9 cellular contexts compared by ENCODE assay signal in genomic region chr6:52815167-52816092, GRCh38. TPM values are rescaled to one million over a fixed set of nuclear protein-coding genes. Genes with fewer than 3 reads are reported as not detected.
DNase-seq lines count a peak whose midpoint lies in the region; ATAC-seq and TF ChIP-seq lines count a peak whose summit lies in the region.
"Had no signal": no experiment of that assay in that cellular context is flagged by ENCODE, and none has a peak within 500 bp of the region (broad histone marks: within the 10 kb centered on the region; RNA-seq: fewer than 3 reads in every experiment).

No MANE protein-coding gene starts in this region.

- H3K79me2 ChIP-seq in PC-9 (ENCODE audit: low read depth), result no peaks in the 10 kb centered on the region

- CTCF ChIA-PET in PC-9 (lab: Charles Lee), result interaction anchor here (0.6 kb wide), 1 partner anchor 408 kb away, joined by 4 read pairs; no protein-coding TSS in a partner anchor

- no peaks in the 10 kb centered on the region for H3K36me3 ChIP-seq in PC-9 (ENCODE audit: low read depth)

- no peak overlapping the region for H3K27ac ChIP-seq in PC-9

- H3K4me2 ChIP-seq in PC-9, result peak overlapping the region; percentile 7; the same call in 1 of the 2 replicates

- POLR2A ChIA-PET in PC-9 (lab: Charles Lee; ENCODE audit: unreplicated experiment), result no interaction called here

- H2AFZ ChIP-seq in PC-9, result no peak overlapping the region

- no peaks in the 10 kb centered on the region; the same call in 1 of the 2 replicates for H3K9me3 ChIP-seq in PC-9 (ENCODE audit: insufficient read depth, low read depth)

- ATAC-seq in GM19328 (IDR thresholded peaks at IDR 0.05; ENCODE audit: unreplicated experiment), result peak; percentile 76
- ATAC-seq in HG03565 (IDR thresholded peaks at IDR 0.05; ENCODE audit: unreplicated experiment), result peak; percentile 74

- TF ChIP-seq CTCF in PC-9 (conservative IDR thresholded peaks at IDR 0.05), result peak; percentile 75

- H3K27me3 ChIP-seq in PC-9 (ENCODE audit: insufficient read depth, low read depth), result no peaks in the 10 kb centered on the region

- no TSS peak for BruUV-seq in PC-9 (replicated peaks; lab: Mats Ljungman, UMichigan)

- H3K4me3 ChIP-seq in PC-9, result no peak overlapping the region

- H3K4me1 ChIP-seq in PC-9 (replicated peaks; ENCODE audit: insufficient read depth), result no peaks in the 10 kb centered on the region

- H3K9me2 ChIP-seq in PC-9 (ENCODE audit: insufficient read depth), result no peaks in the 10 kb centered on the region

- intact Hi-C loops in PC-9 (cut with micrococcal nuclease; ENCODE audit: unreplicated experiment), result loop anchor here (1.0 to 10.0 kb wide), 2 partner anchors 91 to 181 kb away; no protein-coding TSS in a partner anchor

- no peaks in the 10 kb centered on the region for H3F3A ChIP-seq in PC-9 (ENCODE audit: insufficient read depth, low read depth)

- peak; percentile 36 for DNase-seq in COLO668 (lab: John Stamatoyannopoulos, UW; ENCODE audit: unreplicated experiment)
- DNase-seq in PC-9, result peak; percentile 51 to 54
- peak; percentile 3 for DNase-seq in activated effector memory CD4-positive, alpha-beta T cell treated with Interleukin-2 at 50 U/mL for 16 hours
- peak; percentile 68 for DNase-seq in glomerular visceral epithelial cell (ENCODE audit: extremely low spot score)
- DNase-seq in retina, result peak; percentile 44
- DNase-seq in cerebellar nuclear complex (lab: John Stamatoyannopoulos, UW), result no peak

- no peaks in the 10 kb centered on the region for H4K20me1 ChIP-seq in PC-9 (ENCODE audit: insufficient read depth)

RNA-seq across cellular contexts. Expression of gene GSTA1, which starts 11.8 kb away (rescaled TPM):
- not detected in 2 replicates for total RNA-seq in PC-9 (2021)
- total RNA-seq: T-helper 1 cell treated with Interleukin-12 subunit alpha and Interleukin-12 subunit beta and Interleukin-4 antibody, amounts not matched to agents 30 ng/mL and 1 ng/mL, for 36 hours had no signal

RNA-seq across cellular contexts. Expression of gene GSTA5, which starts 25.2 kb away (rescaled TPM):
- not detected in 2 replicates for total RNA-seq in PC-9 (2021)
- total RNA-seq: T-helper 1 cell treated with Interleukin-12 subunit alpha and Interleukin-12 subunit beta and Interleukin-4 antibody, amounts not matched to agents 30 ng/mL and 1 ng/mL, for 36 hours had no signal

RNA-seq across cellular contexts. Expression of gene GSTA2, which starts 52.2 kb away (rescaled TPM):
- total RNA-seq in PC-9 (2021), result not detected in 2 replicates
- total RNA-seq: T-helper 1 cell treated with Interleukin-12 subunit alpha and Interleukin-12 subunit beta and Interleukin-4 antibody, amounts not matched to agents 30 ng/mL and 1 ng/mL, for 36 hours had no signal

Comparison
In these comparisons a context has a peak if more than half of its experiments do, and no peak if none do; other contexts are left out.
1. DNase-seq: peak in COLO668 (single experiment), PC-9 (2 of 2), activated effector memory CD4-positive, alpha-beta T cell treated with Interleukin-2 at 50 U/mL for 16 hours (single experiment), glomerular visceral epithelial cell (single experiment) and retina (single experiment); none in cerebellar nuclear complex (0 of 2).